ENCODE assay signal across 8 cellular contexts in the genomic region with DNA sequence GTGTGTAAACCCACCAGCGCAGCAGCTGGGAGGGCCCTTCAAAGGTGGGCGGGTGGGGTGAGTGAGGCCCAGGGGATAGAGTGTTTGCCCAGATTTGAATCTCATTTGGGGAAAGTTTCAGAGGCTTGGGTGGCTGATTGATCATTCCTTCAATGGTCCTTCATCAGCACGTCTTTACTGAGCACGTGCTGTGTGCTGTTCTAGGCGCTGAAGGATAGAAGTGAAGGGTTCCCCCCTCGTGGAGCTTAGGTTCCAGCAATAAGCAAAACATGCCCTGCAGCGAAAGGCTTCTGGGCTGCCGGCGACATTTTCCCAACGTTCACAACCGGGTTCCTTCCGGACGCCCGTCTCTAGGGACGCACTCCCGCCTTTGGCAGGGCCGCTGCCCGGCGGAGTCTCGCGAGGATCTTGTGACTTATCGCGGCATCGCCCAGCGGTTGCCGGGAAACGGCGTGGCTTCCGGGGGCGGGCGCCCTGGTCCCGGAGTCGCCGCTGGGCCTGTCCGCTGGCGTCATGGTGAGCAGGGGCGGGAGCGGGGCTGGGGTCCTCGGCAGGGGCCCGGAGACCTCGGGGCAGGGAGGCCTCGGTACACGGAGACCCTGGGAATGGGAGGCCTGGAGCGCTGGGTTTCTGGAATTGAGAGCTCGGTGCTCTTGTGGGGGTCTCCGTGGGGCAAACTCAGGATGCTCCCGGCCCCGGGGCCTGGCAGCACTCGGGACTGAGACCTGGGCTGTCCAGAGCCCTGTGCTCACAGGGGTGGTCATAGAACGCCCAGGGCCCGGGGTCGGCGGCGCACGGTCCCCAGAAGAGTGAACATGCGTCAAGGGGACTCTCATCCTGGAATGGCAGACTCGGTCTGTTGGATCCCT. TPM values are rescaled to one million over a fixed set of nuclear protein-coding genes. Genes with fewer than 3 reads are reported as not detected.
DNase-seq lines count a peak whose midpoint lies in the region; ATAC-seq, FAIRE-seq and TF ChIP-seq lines count a peak whose summit lies in the region.

No MANE protein-coding gene starts in this region.

- peak; percentile 80 for TF ChIP-seq POLR2A in H54 (IDR thresholded peaks at IDR 0.05; ENCODE audit: low read depth, low read length)

- DNase-seq in DMS153 (lab: John Stamatoyannopoulos, UW) (peak; percentile 84), H54 (ENCODE audit: insufficient read length, low spot score) (peak; percentile 98), NCI-H128 (lab: John Stamatoyannopoulos, UW; ENCODE audit: unreplicated experiment) (peak; percentile 30), T-helper 1 cell (peak; percentile 55 to 83 (median 70)), right cardiac atrium (peak; percentile 95 to 98 (median 97)), renal cortical epithelial cell (ENCODE audit: low read depth) (peak; percentile 69), aorta (peak; percentile 95 to 98)

- H3K4me1 ChIP-seq in right cardiac atrium (ENCODE audit: control insufficient read depth, insufficient read depth, low read length) (no peaks in the 10 kb centered on the region), aorta (ENCODE audit: control insufficient read depth in 1 of 2, insufficient read depth in 2 of 2, low read length in 2 of 2) (no peaks in the 10 kb centered on the region)

- no peaks in the 10 kb centered on the region for H3K27me3 ChIP-seq in right cardiac atrium (ENCODE audit: control insufficient read depth, insufficient read depth)
- H3K27me3 ChIP-seq in aorta (ENCODE audit: control insufficient read depth in 1 of 2, insufficient read depth in 2 of 2, low read length in 1 of 2), result no peaks in the 10 kb centered on the region

- ATAC-seq in right cardiac atrium (peak; percentile 93), aorta (ENCODE audit: low FRiP score) (peak; percentile 96)

- intact Hi-C loops in right cardiac atrium (cut with DNase I) (no loop called here), aorta (cut with DNase I) (loop anchor here in 1 of 2 donors (10.0 kb wide), 1 partner anchor 98 kb away; a partner anchor contains a TSS)

- 6% methylated on average over 57 of the region's 57 CpGs for WGBS in right cardiac atrium
- WGBS in aorta, 2 donors, result 4 to 5% methylated on average over 54 to 57 of the region's 57 CpGs

- no peaks in the 10 kb centered on the region for H3K36me3 ChIP-seq in aorta (ENCODE audit: control insufficient read depth in 1 of 2, insufficient read depth in 2 of 2, low read length in 1 of 2)

- H3K9me3 ChIP-seq in right cardiac atrium (ENCODE audit: control insufficient read depth, low read length), result no peaks in the 10 kb centered on the region
- no peaks in the 10 kb centered on the region for H3K9me3 ChIP-seq in aorta (ENCODE audit: control insufficient read depth, low read length)

- peak overlapping the region; percentile 77 for H3K4me3 ChIP-seq in right cardiac atrium (ENCODE audit: low read length)
- peak overlapping the region; percentile 60 to 91 for H3K4me3 ChIP-seq in aorta (ENCODE audit: low read length in 2 of 2)

- H3K27ac ChIP-seq in angular gyrus (ENCODE audit: low read depth, low read length) (peak overlapping the region; percentile 47), right cardiac atrium (ENCODE audit: low read length) (peak overlapping the region; percentile 9), aorta (ENCODE audit: low read depth in 1 of 2, low read length in 2 of 2) (peak overlapping the region in 1 of 2 donors; percentile 20)

- no peak for FAIRE-seq in H54 (lab: Jason Lieb, UNC)

RNA-seq across cellular contexts. Expression of a gene that starts 3.2 kb away (rescaled TPM):
- total RNA-seq in right cardiac atrium (1 to 10 TPM; 1.7 to 2.5 (median 2.0) TPM), renal cortical epithelial cell (14.4 and 24.2 TPM in 2 replicates), aorta (1 to 10 TPM; 1.1 to 3.5 TPM)
- polyA plus RNA-seq in right cardiac atrium (2.3 TPM), aorta (1 to 10 TPM; 3.0 to 3.2 TPM)

RNA-seq across cellular contexts. Expression of a gene that starts 54.7 kb away (rescaled TPM):
- total RNA-seq in right cardiac atrium (not detected), renal cortical epithelial cell (not detected in 2 replicates), aorta (not detected)
- polyA plus RNA-seq in right cardiac atrium (not detected), aorta (not detected)

Comparison
In these comparisons a context has a peak if more than half of its experiments do, and no peak if none do; other contexts are left out.
1. DNase-seq: peak in every context shown above with its lines; median percentile 98 in H54; 97 in right cardiac atrium; 96 in aorta; 84 in DMS153; 70 in T-helper 1 cell; 69 in renal cortical epithelial cell; 30 in NCI-H128.